In the genomic region with DNA sequence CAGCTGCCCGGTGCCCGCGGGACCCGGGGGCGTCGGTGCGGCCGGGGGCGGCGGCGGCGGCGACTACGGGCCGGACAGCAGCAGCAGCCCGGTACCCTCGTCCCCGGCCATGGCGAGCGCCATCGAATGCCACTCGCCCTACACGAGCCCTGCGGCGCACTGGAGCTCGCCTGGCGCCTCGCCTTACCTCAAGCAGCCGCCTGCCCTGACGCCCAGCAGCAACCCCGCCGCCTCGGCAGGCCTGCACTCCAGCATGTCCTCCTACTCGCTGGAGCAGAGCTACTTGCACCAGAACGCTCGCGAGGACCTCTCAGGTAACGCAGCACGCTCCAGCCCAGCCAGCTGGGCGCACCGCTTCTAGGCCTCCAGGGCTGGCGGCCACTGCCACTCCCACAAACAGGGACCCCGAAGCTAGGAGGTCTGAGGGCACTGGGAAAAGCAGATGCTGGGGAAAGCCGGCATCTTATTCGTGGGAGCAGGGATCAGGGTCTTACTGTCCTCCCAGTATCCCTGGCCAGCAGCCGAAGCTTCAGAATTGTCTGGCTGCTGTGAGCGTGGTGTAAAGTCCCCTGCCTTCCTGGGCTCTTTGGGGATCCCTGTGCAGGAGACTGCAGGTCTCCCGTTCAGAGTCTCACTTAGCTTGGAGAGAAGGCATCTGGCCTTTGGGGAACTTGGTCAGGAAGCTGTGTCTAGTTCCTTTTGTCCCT, we compare ENCODE assay signal across 1 cellular context.
TF ChIP-seq lines count a peak whose summit lies in the region.

No MANE protein-coding gene starts in this region.

TF ChIP-seq in HEK293, 187 proteins besides CTCF, POLR2A, EP300 and RAD21 (continued from another document and continues in another):
- TF ChIP-seq, protein P1, sequence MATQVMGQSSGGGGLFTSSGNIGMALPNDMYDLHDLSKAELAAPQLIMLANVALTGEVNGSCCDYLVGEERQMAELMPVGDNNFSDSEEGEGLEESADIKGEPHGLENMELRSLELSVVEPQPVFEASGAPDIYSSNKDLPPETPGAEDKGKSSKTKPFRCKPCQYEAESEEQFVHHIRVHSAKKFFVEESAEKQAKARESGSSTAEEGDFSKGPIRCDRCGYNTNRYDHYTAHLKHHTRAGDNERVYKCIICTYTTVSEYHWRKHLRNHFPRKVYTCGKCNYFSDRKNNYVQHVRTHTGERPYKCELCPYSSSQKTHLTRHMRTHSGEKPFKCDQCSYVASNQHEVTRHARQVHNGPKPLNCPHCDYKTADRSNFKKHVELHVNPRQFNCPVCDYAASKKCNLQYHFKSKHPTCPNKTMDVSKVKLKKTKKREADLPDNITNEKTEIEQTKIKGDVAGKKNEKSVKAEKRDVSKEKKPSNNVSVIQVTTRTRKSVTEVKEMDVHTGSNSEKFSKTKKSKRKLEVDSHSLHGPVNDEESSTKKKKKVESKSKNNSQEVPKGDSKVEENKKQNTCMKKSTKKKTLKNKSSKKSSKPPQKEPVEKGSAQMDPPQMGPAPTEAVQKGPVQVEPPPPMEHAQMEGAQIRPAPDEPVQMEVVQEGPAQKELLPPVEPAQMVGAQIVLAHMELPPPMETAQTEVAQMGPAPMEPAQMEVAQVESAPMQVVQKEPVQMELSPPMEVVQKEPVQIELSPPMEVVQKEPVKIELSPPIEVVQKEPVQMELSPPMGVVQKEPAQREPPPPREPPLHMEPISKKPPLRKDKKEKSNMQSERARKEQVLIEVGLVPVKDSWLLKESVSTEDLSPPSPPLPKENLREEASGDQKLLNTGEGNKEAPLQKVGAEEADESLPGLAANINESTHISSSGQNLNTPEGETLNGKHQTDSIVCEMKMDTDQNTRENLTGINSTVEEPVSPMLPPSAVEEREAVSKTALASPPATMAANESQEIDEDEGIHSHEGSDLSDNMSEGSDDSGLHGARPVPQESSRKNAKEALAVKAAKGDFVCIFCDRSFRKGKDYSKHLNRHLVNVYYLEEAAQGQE (tag by site-specific recombination; IDR thresholded peaks at IDR 0.05), result peak; percentile 42; the same call in 1 of the 2 replicates
- TF ChIP-seq ZNF558 (tag by site-specific recombination; IDR thresholded peaks at IDR 0.05), result no peak
- TF ChIP-seq, protein P2, sequence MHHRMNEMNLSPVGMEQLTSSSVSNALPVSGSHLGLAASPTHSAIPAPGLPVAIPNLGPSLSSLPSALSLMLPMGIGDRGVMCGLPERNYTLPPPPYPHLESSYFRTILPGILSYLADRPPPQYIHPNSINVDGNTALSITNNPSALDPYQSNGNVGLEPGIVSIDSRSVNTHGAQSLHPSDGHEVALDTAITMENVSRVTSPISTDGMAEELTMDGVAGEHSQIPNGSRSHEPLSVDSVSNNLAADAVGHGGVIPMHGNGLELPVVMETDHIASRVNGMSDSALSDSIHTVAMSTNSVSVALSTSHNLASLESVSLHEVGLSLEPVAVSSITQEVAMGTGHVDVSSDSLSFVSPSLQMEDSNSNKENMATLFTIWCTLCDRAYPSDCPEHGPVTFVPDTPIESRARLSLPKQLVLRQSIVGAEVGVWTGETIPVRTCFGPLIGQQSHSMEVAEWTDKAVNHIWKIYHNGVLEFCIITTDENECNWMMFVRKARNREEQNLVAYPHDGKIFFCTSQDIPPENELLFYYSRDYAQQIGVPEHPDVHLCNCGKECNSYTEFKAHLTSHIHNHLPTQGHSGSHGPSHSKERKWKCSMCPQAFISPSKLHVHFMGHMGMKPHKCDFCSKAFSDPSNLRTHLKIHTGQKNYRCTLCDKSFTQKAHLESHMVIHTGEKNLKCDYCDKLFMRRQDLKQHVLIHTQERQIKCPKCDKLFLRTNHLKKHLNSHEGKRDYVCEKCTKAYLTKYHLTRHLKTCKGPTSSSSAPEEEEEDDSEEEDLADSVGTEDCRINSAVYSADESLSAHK (tag by site-specific recombination; IDR thresholded peaks at IDR 0.05), result no peak
- no peak for TF ChIP-seq ZNF266 (tag by site-specific recombination; IDR thresholded peaks at IDR 0.05; ENCODE audit: low read depth)
- TF ChIP-seq, protein P3, sequence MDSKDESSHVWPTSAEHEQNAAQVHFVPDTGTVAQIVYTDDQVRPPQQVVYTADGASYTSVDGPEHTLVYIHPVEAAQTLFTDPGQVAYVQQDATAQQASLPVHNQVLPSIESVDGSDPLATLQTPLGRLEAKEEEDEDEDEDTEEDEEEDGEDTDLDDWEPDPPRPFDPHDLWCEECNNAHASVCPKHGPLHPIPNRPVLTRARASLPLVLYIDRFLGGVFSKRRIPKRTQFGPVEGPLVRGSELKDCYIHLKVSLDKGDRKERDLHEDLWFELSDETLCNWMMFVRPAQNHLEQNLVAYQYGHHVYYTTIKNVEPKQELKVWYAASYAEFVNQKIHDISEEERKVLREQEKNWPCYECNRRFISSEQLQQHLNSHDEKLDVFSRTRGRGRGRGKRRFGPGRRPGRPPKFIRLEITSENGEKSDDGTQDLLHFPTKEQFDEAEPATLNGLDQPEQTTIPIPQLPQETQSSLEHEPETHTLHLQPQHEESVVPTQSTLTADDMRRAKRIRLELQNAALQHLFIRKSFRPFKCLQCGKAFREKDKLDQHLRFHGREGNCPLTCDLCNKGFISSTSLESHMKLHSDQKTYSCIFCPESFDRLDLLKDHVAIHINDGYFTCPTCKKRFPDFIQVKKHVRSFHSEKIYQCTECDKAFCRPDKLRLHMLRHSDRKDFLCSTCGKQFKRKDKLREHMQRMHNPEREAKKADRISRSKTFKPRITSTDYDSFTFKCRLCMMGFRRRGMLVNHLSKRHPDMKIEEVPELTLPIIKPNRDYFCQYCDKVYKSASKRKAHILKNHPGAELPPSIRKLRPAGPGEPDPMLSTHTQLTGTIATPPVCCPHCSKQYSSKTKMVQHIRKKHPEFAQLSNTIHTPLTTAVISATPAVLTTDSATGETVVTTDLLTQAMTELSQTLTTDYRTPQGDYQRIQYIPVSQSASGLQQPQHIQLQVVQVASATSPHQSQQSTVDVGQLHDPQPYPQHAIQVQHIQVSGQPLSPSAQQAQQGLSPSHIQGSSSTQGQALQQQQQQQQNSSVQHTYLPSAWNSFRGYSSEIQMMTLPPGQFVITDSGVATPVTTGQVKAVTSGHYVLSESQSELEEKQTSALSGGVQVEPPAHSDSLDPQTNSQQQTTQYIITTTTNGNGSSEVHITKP (tag by site-specific recombination; IDR thresholded peaks at IDR 0.05), result peak; percentile 92
- TF ChIP-seq ZFHX2 (tag by site-specific recombination; conservative IDR thresholded peaks at IDR 0.05), result peak; percentile 71
- TF ChIP-seq, protein P4, sequence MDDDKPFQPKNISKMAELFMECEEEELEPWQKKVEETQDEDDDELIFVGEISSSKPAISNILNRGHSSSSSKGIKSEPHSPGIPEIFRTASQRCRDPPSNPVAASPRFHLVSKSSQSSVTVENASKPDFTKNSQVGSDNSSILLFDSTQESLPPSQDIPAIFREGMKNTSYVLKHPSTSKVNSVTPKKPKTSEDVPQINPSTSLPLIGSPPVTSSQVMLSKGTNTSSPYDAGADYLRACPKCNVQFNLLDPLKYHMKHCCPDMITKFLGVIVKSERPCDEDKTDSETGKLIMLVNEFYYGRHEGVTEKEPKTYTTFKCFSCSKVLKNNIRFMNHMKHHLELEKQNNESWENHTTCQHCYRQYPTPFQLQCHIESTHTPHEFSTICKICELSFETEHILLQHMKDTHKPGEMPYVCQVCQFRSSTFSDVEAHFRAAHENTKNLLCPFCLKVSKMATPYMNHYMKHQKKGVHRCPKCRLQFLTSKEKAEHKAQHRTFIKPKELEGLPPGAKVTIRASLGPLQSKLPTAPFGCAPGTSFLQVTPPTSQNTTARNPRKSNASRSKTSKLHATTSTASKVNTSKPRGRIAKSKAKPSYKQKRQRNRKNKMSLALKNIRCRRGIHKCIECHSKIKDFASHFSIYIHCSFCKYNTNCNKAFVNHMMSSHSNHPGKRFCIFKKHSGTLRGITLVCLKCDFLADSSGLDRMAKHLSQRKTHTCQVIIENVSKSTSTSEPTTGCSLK (tag by site-specific recombination; IDR thresholded peaks at IDR 0.05), result no peak
- TF ChIP-seq, protein P5, sequence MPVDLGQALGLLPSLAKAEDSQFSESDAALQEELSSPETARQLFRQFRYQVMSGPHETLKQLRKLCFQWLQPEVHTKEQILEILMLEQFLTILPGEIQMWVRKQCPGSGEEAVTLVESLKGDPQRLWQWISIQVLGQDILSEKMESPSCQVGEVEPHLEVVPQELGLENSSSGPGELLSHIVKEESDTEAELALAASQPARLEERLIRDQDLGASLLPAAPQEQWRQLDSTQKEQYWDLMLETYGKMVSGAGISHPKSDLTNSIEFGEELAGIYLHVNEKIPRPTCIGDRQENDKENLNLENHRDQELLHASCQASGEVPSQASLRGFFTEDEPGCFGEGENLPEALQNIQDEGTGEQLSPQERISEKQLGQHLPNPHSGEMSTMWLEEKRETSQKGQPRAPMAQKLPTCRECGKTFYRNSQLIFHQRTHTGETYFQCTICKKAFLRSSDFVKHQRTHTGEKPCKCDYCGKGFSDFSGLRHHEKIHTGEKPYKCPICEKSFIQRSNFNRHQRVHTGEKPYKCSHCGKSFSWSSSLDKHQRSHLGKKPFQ (tag by site-specific recombination; IDR thresholded peaks at IDR 0.05), result no peak
- TF ChIP-seq PRDM1 (tag by site-specific recombination; IDR thresholded peaks at IDR 0.05), result no peak
- TF ChIP-seq, protein P6, sequence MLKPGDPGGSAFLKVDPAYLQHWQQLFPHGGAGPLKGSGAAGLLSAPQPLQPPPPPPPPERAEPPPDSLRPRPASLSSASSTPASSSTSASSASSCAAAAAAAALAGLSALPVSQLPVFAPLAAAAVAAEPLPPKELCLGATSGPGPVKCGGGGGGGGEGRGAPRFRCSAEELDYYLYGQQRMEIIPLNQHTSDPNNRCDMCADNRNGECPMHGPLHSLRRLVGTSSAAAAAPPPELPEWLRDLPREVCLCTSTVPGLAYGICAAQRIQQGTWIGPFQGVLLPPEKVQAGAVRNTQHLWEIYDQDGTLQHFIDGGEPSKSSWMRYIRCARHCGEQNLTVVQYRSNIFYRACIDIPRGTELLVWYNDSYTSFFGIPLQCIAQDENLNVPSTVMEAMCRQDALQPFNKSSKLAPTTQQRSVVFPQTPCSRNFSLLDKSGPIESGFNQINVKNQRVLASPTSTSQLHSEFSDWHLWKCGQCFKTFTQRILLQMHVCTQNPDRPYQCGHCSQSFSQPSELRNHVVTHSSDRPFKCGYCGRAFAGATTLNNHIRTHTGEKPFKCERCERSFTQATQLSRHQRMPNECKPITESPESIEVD (tag by site-specific recombination; IDR thresholded peaks at IDR 0.05), result no peak
- TF ChIP-seq ZNF549 (tag by site-specific recombination; IDR thresholded peaks at IDR 0.05), result no peak
- TF ChIP-seq ZIC2 (tag by site-specific recombination; IDR thresholded peaks at IDR 0.05), result peak; percentile 28; the same call in 1 of the 2 replicates
- no peak for TF ChIP-seq ZNF670 (tag by site-specific recombination; IDR thresholded peaks at IDR 0.05; ENCODE audit: low read depth)
- TF ChIP-seq, protein P7, sequence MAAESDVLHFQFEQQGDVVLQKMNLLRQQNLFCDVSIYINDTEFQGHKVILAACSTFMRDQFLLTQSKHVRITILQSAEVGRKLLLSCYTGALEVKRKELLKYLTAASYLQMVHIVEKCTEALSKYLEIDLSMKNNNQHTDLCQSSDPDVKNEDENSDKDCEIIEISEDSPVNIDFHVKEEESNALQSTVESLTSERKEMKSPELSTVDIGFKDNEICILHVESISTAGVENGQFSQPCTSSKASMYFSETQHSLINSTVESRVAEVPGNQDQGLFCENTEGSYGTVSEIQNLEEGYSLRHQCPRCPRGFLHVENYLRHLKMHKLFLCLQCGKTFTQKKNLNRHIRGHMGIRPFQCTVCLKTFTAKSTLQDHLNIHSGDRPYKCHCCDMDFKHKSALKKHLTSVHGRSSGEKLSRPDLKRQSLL (tag by site-specific recombination; IDR thresholded peaks at IDR 0.05), result no peak
- no peak; the same call in 1 of the 2 replicates for TF ChIP-seq ZNF76 (tag by site-specific recombination; IDR thresholded peaks at IDR 0.05; ENCODE audit: borderline replicate concordance, low read depth)
- peak; percentile 84 for TF ChIP-seq ZNF600 (tag by site-specific recombination; IDR thresholded peaks at IDR 0.05)
- no peak for TF ChIP-seq ZNF416 (tag by site-specific recombination; IDR thresholded peaks at IDR 0.05)
- no peak for TF ChIP-seq KLF7 (tag by site-specific recombination; IDR thresholded peaks at IDR 0.05; ENCODE audit: borderline replicate concordance)
- TF ChIP-seq ZNF174 (tag by site-specific recombination; IDR thresholded peaks at IDR 0.05), result no peak
- TF ChIP-seq ZNF629 (tag by site-specific recombination; IDR thresholded peaks at IDR 0.05), result no peak
- TF ChIP-seq, protein P8, sequence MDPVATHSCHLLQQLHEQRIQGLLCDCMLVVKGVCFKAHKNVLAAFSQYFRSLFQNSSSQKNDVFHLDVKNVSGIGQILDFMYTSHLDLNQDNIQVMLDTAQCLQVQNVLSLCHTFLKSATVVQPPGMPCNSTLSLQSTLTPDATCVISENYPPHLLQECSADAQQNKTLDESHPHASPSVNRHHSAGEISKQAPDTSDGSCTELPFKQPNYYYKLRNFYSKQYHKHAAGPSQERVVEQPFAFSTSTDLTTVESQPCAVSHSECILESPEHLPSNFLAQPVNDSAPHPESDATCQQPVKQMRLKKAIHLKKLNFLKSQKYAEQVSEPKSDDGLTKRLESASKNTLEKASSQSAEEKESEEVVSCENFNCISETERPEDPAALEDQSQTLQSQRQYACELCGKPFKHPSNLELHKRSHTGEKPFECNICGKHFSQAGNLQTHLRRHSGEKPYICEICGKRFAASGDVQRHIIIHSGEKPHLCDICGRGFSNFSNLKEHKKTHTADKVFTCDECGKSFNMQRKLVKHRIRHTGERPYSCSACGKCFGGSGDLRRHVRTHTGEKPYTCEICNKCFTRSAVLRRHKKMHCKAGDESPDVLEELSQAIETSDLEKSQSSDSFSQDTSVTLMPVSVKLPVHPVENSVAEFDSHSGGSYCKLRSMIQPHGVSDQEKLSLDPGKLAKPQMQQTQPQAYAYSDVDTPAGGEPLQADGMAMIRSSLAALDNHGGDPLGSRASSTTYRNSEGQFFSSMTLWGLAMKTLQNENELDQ (tag by site-specific recombination; IDR thresholded peaks at IDR 0.05; ENCODE audit: low read depth), result no peak
- TF ChIP-seq, protein P9, sequence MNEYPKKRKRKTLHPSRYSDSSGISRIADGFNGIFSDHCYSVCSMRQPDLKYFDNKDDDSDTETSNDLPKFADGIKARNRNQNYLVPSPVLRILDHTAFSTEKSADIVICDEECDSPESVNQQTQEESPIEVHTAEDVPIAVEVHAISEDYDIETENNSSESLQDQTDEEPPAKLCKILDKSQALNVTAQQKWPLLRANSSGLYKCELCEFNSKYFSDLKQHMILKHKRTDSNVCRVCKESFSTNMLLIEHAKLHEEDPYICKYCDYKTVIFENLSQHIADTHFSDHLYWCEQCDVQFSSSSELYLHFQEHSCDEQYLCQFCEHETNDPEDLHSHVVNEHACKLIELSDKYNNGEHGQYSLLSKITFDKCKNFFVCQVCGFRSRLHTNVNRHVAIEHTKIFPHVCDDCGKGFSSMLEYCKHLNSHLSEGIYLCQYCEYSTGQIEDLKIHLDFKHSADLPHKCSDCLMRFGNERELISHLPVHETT (tag by site-specific recombination; IDR thresholded peaks at IDR 0.05), result no peak
- TF ChIP-seq ZBTB17 (tag by site-specific recombination; IDR thresholded peaks at IDR 0.05), result no peak
